In the genomic region with DNA sequence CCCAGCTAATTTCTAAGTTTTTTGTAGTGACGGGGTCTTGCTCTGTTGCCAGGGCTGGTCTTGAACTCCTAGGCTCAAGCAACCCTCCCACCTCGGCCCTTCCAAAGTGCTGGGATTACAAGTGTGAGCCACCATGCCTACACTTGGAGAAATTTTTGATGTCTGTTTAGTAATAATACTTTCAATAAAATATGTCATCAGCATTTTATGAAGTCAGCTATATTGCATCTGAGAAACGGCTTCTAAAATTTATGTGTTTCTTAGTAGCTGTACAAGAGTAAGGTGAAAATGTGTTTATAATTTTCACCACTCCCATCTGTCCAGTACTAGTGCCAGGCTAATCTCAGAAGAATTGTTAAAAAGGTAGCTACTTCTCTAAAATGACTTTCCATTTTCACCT, we compare ENCODE assay signal across 27 cellular contexts. TPM values are rescaled to one million over a fixed set of nuclear protein-coding genes. Genes with fewer than 3 reads are reported as not detected.
"Had no signal": no experiment of that assay in that cellular context is flagged by ENCODE, and none has a peak within 500 bp of the region (broad histone marks: within the 10 kb centered on the region; RNA-seq: fewer than 3 reads in every experiment).

No MANE protein-coding gene starts in this region.

- H3K4me3 ChIP-seq: neural progenitor cell, pancreas, prostate gland, right atrium auricular region, skin epidermis, smooth muscle cell, spleen, suprapubic skin, testis, tibial artery, transverse colon, upper lobe of left lung, vagina had no signal

- H3K36me3 ChIP-seq: neural progenitor cell, pancreas, prostate gland, right atrium auricular region, spleen, suprapubic skin, tibial artery, transverse colon, upper lobe of left lung, vagina had no signal

- H3K27me3 ChIP-seq: neural progenitor cell, pancreas, right atrium auricular region, spleen, suprapubic skin, testis, tibial artery, transverse colon, upper lobe of left lung, vagina had no signal

- H3K4me1 ChIP-seq: prostate gland, right atrium auricular region, transverse colon had no signal

- FAIRE-seq: pancreas had no signal

- DNase-seq: naive thymus-derived CD4-positive, alpha-beta T cell; natural killer cell; pancreas; retina; spleen; stimulated activated CD4-positive, alpha-beta T cell treated with anti-CD3 and anti-CD28 coated beads, Interleukin-12 subunit alpha, Interleukin-12 subunit beta, amount 100 ng/mL, for 4 hours; stimulated activated CD4-positive, alpha-beta T cell treated with anti-CD3 and anti-CD28 coated beads, Interleukin-1b, Interleukin-23, amount 100 ng/mL, for 48 hours; stimulated activated CD4-positive, alpha-beta T cell treated with anti-CD3 and anti-CD28 coated beads, Interleukin-4, amount 100 ng/mL, for 1 hour; stimulated activated CD4-positive, alpha-beta T cell treated with anti-CD3 and anti-CD28 coated beads, Interleukin-4, amount 100 ng/mL, for 4 hours; stimulated activated CD8-positive, alpha-beta memory T cell treated with anti-CD3 and anti-CD28 coated beads, Interleukin-4, amount 100 ng/mL, for 48 hours; stimulated activated naive CD4-positive, alpha-beta T cell; stimulated activated naive CD8-positive, alpha-beta T cell treated with anti-CD3 and anti-CD28 coated beads, Interleukin-15, amount 100 ng/mL, for 72 hours; stimulated activated naive CD8-positive, alpha-beta T cell treated with anti-CD3 and anti-CD28 coated beads, Interleukin-15, Interleukin-2, amounts not matched to agents 100 U/mL and 50 U/mL, for 24 hours; substantia nigra; testis; tibial artery; transverse colon; upper lobe of left lung had no signal

- H3K27ac ChIP-seq: neural progenitor cell, pancreas, prostate gland, right atrium auricular region, skin epidermis, spleen, suprapubic skin, testis, tibial artery, transverse colon, upper lobe of left lung, vagina had no signal

- ATAC-seq: naive thymus-derived CD4-positive, alpha-beta T cell; natural killer cell; pancreas; sciatic nerve; stimulated activated memory B cell treated with anti-CD40 and anti-IgM and Interleukin-4, amounts not matched to agents 10 μg/mL and 1 μg/mL and 100 μg/mL, for 72 hours; stimulated activated naive CD8-positive, alpha-beta T cell treated with anti-CD3 and anti-CD28 coated beads, Interleukin-15, amount 100 ng/mL, for 72 hours; stimulated activated naive CD8-positive, alpha-beta T cell treated with anti-CD3 and anti-CD28 coated beads, Interleukin-15, Interleukin-2, amounts not matched to agents 100 U/mL and 50 U/mL, for 24 hours had no signal

- H3K4me2 ChIP-seq: neural progenitor cell, smooth muscle cell had no signal

- H3K9me3 ChIP-seq: pancreas, prostate gland, right atrium auricular region, suprapubic skin, testis, tibial artery, transverse colon, upper lobe of left lung, vagina had no signal

- H2AFZ ChIP-seq: neural progenitor cell had no signal

- H3K9ac ChIP-seq: neural progenitor cell had no signal

RNA-seq across cellular contexts. Expression of a gene that starts 46.8 kb away (rescaled TPM):
- total RNA-seq: naive thymus-derived CD4-positive, alpha-beta T cell; natural killer cell had no signal
- polyA plus RNA-seq: naive thymus-derived CD4-positive, alpha-beta T cell had no signal
